ENCODE assay signal across 11 cellular contexts in the genomic region with DNA sequence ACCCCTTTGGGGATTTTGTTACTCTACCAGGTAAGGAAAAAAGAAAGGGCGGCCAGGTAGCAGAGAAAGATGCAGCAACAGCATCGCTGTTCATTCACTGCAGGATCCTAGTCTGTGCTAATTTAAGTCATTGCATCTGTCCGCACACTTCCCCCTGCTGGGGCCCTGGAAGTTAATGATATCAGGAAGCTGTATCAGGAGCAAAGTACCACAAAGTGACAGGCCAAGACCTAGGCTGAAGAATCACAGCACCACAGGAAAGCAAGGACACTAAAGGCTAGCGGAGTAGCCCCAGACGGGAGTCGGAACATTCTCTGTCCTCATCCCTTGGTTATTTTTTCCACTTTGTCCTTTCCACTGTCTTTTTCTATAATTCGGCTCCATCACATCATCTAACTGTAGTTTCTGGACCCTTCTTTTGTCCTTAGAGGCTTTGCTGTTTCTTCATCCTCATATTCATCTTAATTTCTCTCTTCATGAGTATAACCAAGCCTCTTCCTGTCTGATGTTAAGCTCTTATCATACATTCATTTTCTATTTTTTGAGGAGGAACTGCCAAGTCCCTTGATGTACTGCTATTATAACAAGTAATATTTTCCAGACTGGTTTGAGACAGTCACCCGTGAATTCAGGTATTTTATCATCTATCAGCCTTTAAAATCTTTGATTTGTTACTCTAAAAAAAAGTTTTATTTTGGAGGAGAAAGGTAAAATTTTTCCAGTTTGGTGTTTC. TPM values are rescaled to one million over a fixed set of nuclear protein-coding genes. Genes with fewer than 3 reads are reported as not detected.
DNase-seq lines count a peak whose midpoint lies in the region; ATAC-seq, FAIRE-seq and TF ChIP-seq lines count a peak whose summit lies in the region.
"Had no signal": no experiment of that assay in that cellular context is flagged by ENCODE, and none has a peak within 500 bp of the region (broad histone marks: within the 10 kb centered on the region; RNA-seq: fewer than 3 reads in every experiment).

No MANE protein-coding gene starts in this region.

- DNase-seq in activated naive CD4-positive, alpha-beta T cell treated with anti-CD3 and anti-CD28 coated beads, Interleukin-2, amount 50 U/mL, for 72 hours (ENCODE audit: low spot score in 2 of 2), result no peak
- no peak for DNase-seq in activated naive CD4-positive, alpha-beta T cell treated with Interleukin-2 at 50 U/mL for 16 hours
- DNase-seq in astrocyte (ENCODE audit: low read depth) (no peak), aorta (no peak), SIG-M5 (lab: John Stamatoyannopoulos, UW) (no peak), NCI-H187 treated with DMSO at 0.1 percent for 48 hours (lab: John Stamatoyannopoulos, UW) (no peak)
- DNase-seq: NCI-H1930 had no signal

- peaks cover 13% of the 10 kb centered on the region for H3K4me1 Mint-ChIP-seq in astrocyte (ENCODE audit: low read depth, unreplicated experiment)

- H3K27me3 ChIP-seq in astrocyte (ENCODE audit: insufficient read depth, low read length) (no peaks in the 10 kb centered on the region), mucosa of rectum (ENCODE audit: control insufficient read depth in 2 of 2, insufficient read depth in 2 of 2, low read length in 2 of 2) (no peaks in the 10 kb centered on the region), aorta (ENCODE audit: control insufficient read depth in 1 of 2, insufficient read depth in 2 of 2, low read length in 1 of 2) (no peaks in the 10 kb centered on the region)
- H3K27me3 ChIP-seq: left lung had no signal

- H3K27ac ChIP-seq in astrocyte (ENCODE audit: low read depth, low read length), result no peak overlapping the region
- H3K27ac ChIP-seq in mucosa of rectum (ENCODE audit: low read depth in 2 of 2, low read length in 2 of 2), result peak overlapping the region; percentile 62 to 66
- H3K27ac ChIP-seq in aorta (ENCODE audit: low read depth in 1 of 2, low read length in 2 of 2), result peak overlapping the region; percentile 12 to 77

- WGBS in aorta, 2 donors, result 59 to 60% methylated on average over 8 of the region's 8 CpGs

- no peaks in the 10 kb centered on the region for H3K4me1 ChIP-seq in astrocyte (ENCODE audit: insufficient read depth, low read length)
- peaks cover 16 to 39% of the 10 kb centered on the region in 2 donors for H3K4me1 ChIP-seq in mucosa of rectum (ENCODE audit: control insufficient read depth in 2 of 2, insufficient read depth in 2 of 2, low read length in 2 of 2)
- H3K4me1 ChIP-seq in aorta (ENCODE audit: control insufficient read depth in 1 of 2, insufficient read depth in 2 of 2, low read length in 2 of 2), result peaks cover 0 to 5% of the 10 kb centered on the region in 2 donors

- no peaks in the 10 kb centered on the region for H3K27me3 Mint-ChIP-seq in astrocyte (ENCODE audit: low read depth, unreplicated experiment)
- H3K27me3 Mint-ChIP-seq: B cell had no signal

- TF ChIP-seq CTCF in astrocyte (IDR thresholded peaks at IDR 0.05; ENCODE audit: insufficient read depth, low read depth, low read length), result no peak

- peak overlapping the region; percentile 76 to 81 for H3K27ac Mint-ChIP-seq in activated naive CD4-positive, alpha-beta T cell treated with anti-CD3 and anti-CD28 coated beads, Interleukin-2, amount 50 U/mL, for 72 hours
- no peak overlapping the region for H3K27ac Mint-ChIP-seq in astrocyte (ENCODE audit: unreplicated experiment)
- H3K27ac Mint-ChIP-seq: B cell had no signal

- peaks cover 4 to 6% of the 10 kb centered on the region in 2 donors for H3K36me3 Mint-ChIP-seq in activated naive CD4-positive, alpha-beta T cell treated with anti-CD3 and anti-CD28 coated beads, Interleukin-2, amount 50 U/mL, for 72 hours
- no peaks in the 10 kb centered on the region for H3K36me3 Mint-ChIP-seq in astrocyte (ENCODE audit: low read depth, unreplicated experiment)

- H3K9me3 ChIP-seq in astrocyte (ENCODE audit: insufficient read depth, low read depth, low read length) (no peaks in the 10 kb centered on the region), mucosa of rectum (ENCODE audit: control insufficient read depth in 2 of 2, low read length in 2 of 2) (no peaks in the 10 kb centered on the region), aorta (ENCODE audit: control insufficient read depth, low read length) (no peaks in the 10 kb centered on the region)
- H3K9me3 ChIP-seq: left lung had no signal

- no peak overlapping the region for H3K4me2 ChIP-seq in astrocyte (ENCODE audit: low read length)

- peaks cover 12% of the 10 kb centered on the region for H3K79me2 ChIP-seq in astrocyte (ENCODE audit: insufficient read depth, low read length)

- no peaks in the 10 kb centered on the region for H3K36me3 ChIP-seq in astrocyte (ENCODE audit: insufficient read depth, low read length)
- H3K36me3 ChIP-seq in mucosa of rectum (ENCODE audit: control insufficient read depth in 2 of 2, insufficient read depth in 2 of 2, low read length in 2 of 2), result no peaks in the 10 kb centered on the region
- no peaks in the 10 kb centered on the region for H3K36me3 ChIP-seq in aorta (ENCODE audit: control insufficient read depth in 1 of 2, insufficient read depth in 2 of 2, low read length in 1 of 2)
- H3K36me3 ChIP-seq: left lung had no signal

- intact Hi-C loops in aorta (cut with DNase I), result no loop called here

- ATAC-seq in activated naive CD4-positive, alpha-beta T cell treated with anti-CD3 and anti-CD28 coated beads, Interleukin-2, amount 50 U/mL, for 72 hours, result peak; percentile 47 to 71
- ATAC-seq in aorta (ENCODE audit: low FRiP score) (no peak), GM19397 (IDR thresholded peaks at IDR 0.05; ENCODE audit: unreplicated experiment) (no peak)

- H2AFZ ChIP-seq in astrocyte (ENCODE audit: low read depth, low read length), result no peak overlapping the region

- no peak overlapping the region for H3K9ac ChIP-seq in astrocyte (ENCODE audit: low read length)
- H3K9ac ChIP-seq in mucosa of rectum (ENCODE audit: low read depth in 1 of 2, low read length in 2 of 2), result peak overlapping the region in 1 of 2 donors; percentile 28

- no peak overlapping the region for H3K4me3 ChIP-seq in astrocyte (ENCODE audit: insufficient read depth, low read depth, low read length)
- no peak overlapping the region for H3K4me3 ChIP-seq in mucosa of rectum (ENCODE audit: low read length in 2 of 2)
- H3K4me3 ChIP-seq in aorta (ENCODE audit: low read length in 2 of 2), result no peak overlapping the region
- H3K4me3 ChIP-seq: left lung had no signal

- peaks cover 22% of the 10 kb centered on the region for H4K20me1 ChIP-seq in astrocyte (ENCODE audit: insufficient read depth, low read length)

- no peak for FAIRE-seq in astrocyte (lab: Jason Lieb, UNC)

- H3K9me3 Mint-ChIP-seq in activated naive CD4-positive, alpha-beta T cell treated with anti-CD3 and anti-CD28 coated beads, Interleukin-2, amount 50 U/mL, for 72 hours, result no peaks in the 10 kb centered on the region
- no peaks in the 10 kb centered on the region for H3K9me3 Mint-ChIP-seq in astrocyte (ENCODE audit: unreplicated experiment)

- H3K4me3 Mint-ChIP-seq in astrocyte (ENCODE audit: unreplicated experiment), result peak overlapping the region; percentile 36
- H3K4me3 Mint-ChIP-seq: B cell had no signal

RNA-seq across cellular contexts. Expression of gene DUSP16, which starts 28.4 kb away (rescaled TPM):
- 10 to 100 TPM; 37.4 to 64.8 TPM for total RNA-seq in activated naive CD4-positive, alpha-beta T cell treated with anti-CD3 and anti-CD28 coated beads, Interleukin-2, amount 50 U/mL, for 72 hours
- total RNA-seq in astrocyte (21.4 and 24.2 TPM in 2 replicates), aorta (10 to 100 TPM; 22.0 to 27.4 TPM)
- 10 to 100 TPM in 1 of 2 donors, 1 to 10 TPM in 1; 3.1 to 13.1 TPM for polyA plus RNA-seq in aorta

Comparison
In these comparisons a context has a peak if more than half of its experiments do, and no peak if none do; other contexts are left out.
1. ATAC-seq: peak in activated naive CD4-positive, alpha-beta T cell treated with anti-CD3 and anti-CD28 coated beads, Interleukin-2, amount 50 U/mL, for 72 hours (2 of 2); none in aorta (single experiment) and GM19397 (single experiment).